3 cellular contexts compared by ENCODE assay signal in genomic region chr5:110431603-110432002, GRCh38.
"Had no signal": no experiment of that assay in that cellular context is flagged by ENCODE, and none has a peak within 500 bp of the region (broad histone marks: within the 10 kb centered on the region; RNA-seq: fewer than 3 reads in every experiment).

No MANE protein-coding gene starts in this region.

- DNase-seq: GDM1, GF-D8 had no signal

- ATAC-seq: GM12878 had no signal

- H3K4me3 ChIP-seq: GM12878 had no signal
